Comparison of ENCODE assay signal across 25 cellular contexts in the genomic region with DNA sequence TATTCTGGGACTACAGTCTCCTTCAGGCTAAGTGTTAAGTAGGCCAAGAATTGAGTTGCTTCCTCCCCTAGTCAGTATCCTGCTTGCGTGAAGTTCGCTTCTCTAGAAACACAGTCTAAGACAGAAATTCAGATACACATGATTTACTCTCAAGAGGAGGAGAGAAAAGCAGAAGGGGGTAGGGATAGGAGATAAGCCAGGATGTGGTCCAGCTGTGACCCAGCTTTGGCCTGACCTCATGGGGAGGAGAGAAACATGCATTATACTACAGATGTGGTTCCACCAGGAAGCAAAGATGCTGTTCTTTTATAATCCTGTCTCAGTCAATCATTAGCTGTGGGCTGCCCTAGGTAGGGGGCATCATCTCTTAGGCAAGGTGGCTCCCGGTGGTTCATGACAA.
"Had no signal": no experiment of that assay in that cellular context is flagged by ENCODE, and none has a peak within 500 bp of the region (broad histone marks: within the 10 kb centered on the region; RNA-seq: fewer than 3 reads in every experiment).

No MANE protein-coding gene starts in this region.

- H3K27ac Mint-ChIP-seq: activated CD4-positive, alpha-beta T cell treated with anti-CD3 and anti-CD28 coated beads for 36 hours; activated naive CD8-positive, alpha-beta T cell treated with anti-CD3 and anti-CD28 coated beads for 36 hours; endodermal cell; neural progenitor cell; stimulated activated naive B cell treated with anti-CD40 and anti-IgM and Interleukin-4, amounts not matched to agents 10 μg/mL and 1 μg/mL and 100 μg/mL, for 72 hours; WTC11 had no signal

- H3K36me3 Mint-ChIP-seq: activated naive CD8-positive, alpha-beta T cell treated with anti-CD3 and anti-CD28 coated beads for 36 hours; neural progenitor cell; stimulated activated naive B cell treated with anti-CD40 and anti-IgM and Interleukin-4, amounts not matched to agents 10 μg/mL and 1 μg/mL and 100 μg/mL, for 72 hours; WTC11 had no signal

- ATAC-seq: activated CD4-positive, alpha-beta T cell treated with anti-CD3 and anti-CD28 coated beads for 36 hours; activated T-cell treated with anti-CD3 and anti-CD28 coated beads, Interleukin-2, amount 50 U/mL, for 4 hours; gastrocnemius medialis; mucosa of descending colon; stimulated activated naive B cell treated with anti-CD40 and anti-IgM and Interleukin-4, amounts not matched to agents 10 μg/mL and 1 μg/mL and 100 μg/mL, for 72 hours; WTC11 had no signal

- H3K9me3 ChIP-seq: esophagus squamous epithelium, gastrocnemius medialis, mucosa of descending colon, sigmoid colon, transverse colon, uterus had no signal

- H3K4me3 Mint-ChIP-seq: activated CD4-positive, alpha-beta T cell treated with anti-CD3 and anti-CD28 coated beads for 36 hours; activated naive CD8-positive, alpha-beta T cell treated with anti-CD3 and anti-CD28 coated beads for 36 hours; activated T-cell treated with anti-CD3 and anti-CD28 coated beads, Interleukin-2, amount 50 U/mL, for 4 hours; endodermal cell; neural progenitor cell; stimulated activated naive B cell treated with anti-CD40 and anti-IgM and Interleukin-4, amounts not matched to agents 10 μg/mL and 1 μg/mL and 100 μg/mL, for 72 hours; WTC11 had no signal

- H3K9me3 Mint-ChIP-seq: activated naive CD8-positive, alpha-beta T cell treated with anti-CD3 and anti-CD28 coated beads for 36 hours; endodermal cell; stimulated activated naive B cell treated with anti-CD40 and anti-IgM and Interleukin-4, amounts not matched to agents 10 μg/mL and 1 μg/mL and 100 μg/mL, for 72 hours; WTC11 had no signal

- H3K4me1 Mint-ChIP-seq: activated CD4-positive, alpha-beta T cell treated with anti-CD3 and anti-CD28 coated beads for 36 hours; activated naive CD8-positive, alpha-beta T cell treated with anti-CD3 and anti-CD28 coated beads for 36 hours; stimulated activated naive B cell treated with anti-CD40 and anti-IgM and Interleukin-4, amounts not matched to agents 10 μg/mL and 1 μg/mL and 100 μg/mL, for 72 hours had no signal

- H3K4me1 ChIP-seq: transverse colon, uterus had no signal

- H3K27ac ChIP-seq: esophagus squamous epithelium, gastrocnemius medialis, neural progenitor cell, sigmoid colon, transverse colon, uterus had no signal

- H3K4me2 ChIP-seq: neural progenitor cell, smooth muscle cell had no signal

- H3K27me3 ChIP-seq: esophagus squamous epithelium, gastrocnemius medialis, neural progenitor cell, sigmoid colon, transverse colon, uterus had no signal

- H3K36me3 ChIP-seq: esophagus squamous epithelium, gastrocnemius medialis, neural progenitor cell, sigmoid colon, transverse colon, uterus had no signal

- H3K9ac ChIP-seq: neural progenitor cell had no signal

- DNase-seq: activated CD4-positive, alpha-beta T cell treated with anti-CD3 and anti-CD28 coated beads for 36 hours; activated CD4-positive, alpha-beta T cell treated with anti-CD3 and anti-CD28 coated beads, Interleukin-2, amount 50 U/mL, for 4 hours; activated CD8-positive, alpha-beta memory T cell treated with anti-CD3 and anti-CD28 coated beads for 24 hours; activated CD8-positive, alpha-beta memory T cell treated with anti-CD3 and anti-CD28 coated beads, Interleukin-2, amount 50 U/mL, for 4 hours; activated naive CD4-positive, alpha-beta T cell treated with Interleukin-2 at 50 U/mL for 16 hours; activated naive CD8-positive, alpha-beta T cell treated with anti-CD3 and anti-CD28 coated beads for 36 hours; activated T-cell treated with anti-CD3 and anti-CD28 coated beads, Interleukin-2, amount 50 U/mL, for 4 hours; amniotic stem cell; cerebellar nuclear complex; cortex of kidney; endodermal cell; esophagus squamous epithelium; gastrocnemius medialis; islet precursor cell; left cardiac atrium; mucosa of descending colon; posterior cingulate gyrus; sigmoid colon; stimulated activated CD4-positive, alpha-beta T cell treated with anti-CD3 and anti-CD28 coated beads, Interleukin-15, amount 100 ng/mL, for 24 hours; stimulated activated naive B cell treated with anti-CD40 and anti-IgM and Interleukin-4, amounts not matched to agents 10 μg/mL and 1 μg/mL and 100 μg/mL, for 72 hours; transverse colon; uterus had no signal

- H3K27me3 Mint-ChIP-seq: activated naive CD8-positive, alpha-beta T cell treated with anti-CD3 and anti-CD28 coated beads for 36 hours; stimulated activated naive B cell treated with anti-CD40 and anti-IgM and Interleukin-4, amounts not matched to agents 10 μg/mL and 1 μg/mL and 100 μg/mL, for 72 hours had no signal

- H3K4me3 ChIP-seq: esophagus squamous epithelium, gastrocnemius medialis, mucosa of descending colon, neural progenitor cell, sigmoid colon, smooth muscle cell, transverse colon, uterus had no signal
